In the genomic region with DNA sequence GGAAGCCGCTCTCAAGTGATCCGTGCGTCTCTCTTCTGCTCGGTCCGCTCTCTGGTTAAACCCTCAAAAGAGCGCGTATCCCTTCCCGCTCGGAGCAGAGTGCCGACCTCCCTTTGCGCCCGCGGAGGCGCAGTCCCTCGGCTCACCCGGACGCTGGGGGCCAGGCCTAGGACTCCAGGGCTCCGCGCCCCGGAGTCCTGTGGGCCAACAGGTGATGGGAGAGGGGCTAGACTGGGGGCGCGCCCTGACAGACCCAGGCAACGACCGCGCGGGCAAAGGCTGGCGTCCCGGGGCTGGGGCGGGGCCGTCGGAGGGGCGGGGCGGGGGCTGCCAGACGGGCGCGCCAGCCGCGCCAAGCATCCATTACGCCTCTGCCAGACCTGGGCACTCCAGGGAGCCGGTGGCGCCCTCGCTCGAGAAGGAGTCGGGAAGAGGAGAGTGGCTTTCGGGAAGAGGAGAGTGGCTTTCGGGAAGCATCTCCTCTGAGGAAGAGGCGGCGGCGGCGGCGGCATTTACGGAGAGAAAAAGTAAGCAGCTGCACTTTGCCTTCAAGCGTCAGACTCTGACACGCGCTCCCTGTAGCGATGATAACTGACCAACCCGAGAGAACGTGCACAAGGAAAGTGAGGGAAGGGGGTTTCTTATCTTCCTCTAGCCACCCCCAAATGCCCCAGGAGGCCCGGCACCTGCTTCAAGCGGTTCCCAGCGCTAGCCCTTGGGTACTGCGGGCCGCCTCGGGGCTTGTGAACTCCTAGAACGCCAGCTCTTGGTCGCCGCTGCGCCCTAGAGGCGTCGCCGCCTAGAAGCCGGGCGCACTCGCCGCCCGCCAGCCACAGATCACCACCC, we compare ENCODE assay signal across 9 cellular contexts. TPM values are rescaled to one million over a fixed set of nuclear protein-coding genes. Genes with fewer than 3 reads are reported as not detected.
DNase-seq lines count a peak whose midpoint lies in the region; ATAC-seq and TF ChIP-seq lines count a peak whose summit lies in the region.
"Had no signal": no experiment of that assay in that cellular context is flagged by ENCODE, and none has a peak within 500 bp of the region (broad histone marks: within the 10 kb centered on the region; RNA-seq: fewer than 3 reads in every experiment).

No MANE protein-coding gene starts in this region.

- H3K9me3 ChIP-seq in BE2C (no peaks in the 10 kb centered on the region), HUES6 (ENCODE audit: control insufficient read depth, insufficient read depth, low read depth, low read length) (no peaks in the 10 kb centered on the region), T-helper 17 cell (ENCODE audit: control insufficient read depth, low read length, poor library complexity, severe bottlenecking) (no peaks in the 10 kb centered on the region), trophoblast cell (ENCODE audit: insufficient read depth, low read depth, low read length) (no peaks in the 10 kb centered on the region)

- no peak overlapping the region for H3K4ac ChIP-seq in trophoblast cell (ENCODE audit: low read depth, low read length)

- H3K4me3 ChIP-seq in BE2C (ENCODE audit: low read depth, low read length) (peak overlapping the region; percentile 33), HUES6 (ENCODE audit: low read depth, low read length) (peak overlapping the region; percentile 94), trophoblast cell (ENCODE audit: low read depth, low read length) (peak overlapping the region; percentile 59)

- intact Hi-C loops in Right ventricle myocardium superior (cut with DNase I), result no loop called here

- peak overlapping the region; percentile 95 for H3K4me2 ChIP-seq in trophoblast cell (ENCODE audit: low read length)

- H3K36me3 ChIP-seq in BE2C (no peaks in the 10 kb centered on the region), HUES6 (ENCODE audit: control insufficient read depth, insufficient read depth, low read length) (no peaks in the 10 kb centered on the region), trophoblast cell (ENCODE audit: control insufficient read depth in 1 of 2, insufficient read depth in 2 of 2, low read length in 2 of 2) (no peaks in the 10 kb centered on the region)

- H2AFZ ChIP-seq in trophoblast cell (ENCODE audit: insufficient read depth, low read length, poor library complexity), result no peak overlapping the region

- H2BK5ac ChIP-seq in trophoblast cell (ENCODE audit: low read depth, low read length, poor library complexity), result no peak overlapping the region

- H3K27ac Mint-ChIP-seq in T-helper 17 cell, result no peak overlapping the region
- H3K27ac Mint-ChIP-seq: activated naive CD4-positive, alpha-beta T cell treated with anti-CD3 and anti-CD28 coated beads, Interleukin-2, amount 50 U/mL, for 72 hours had no signal

- H3K14ac ChIP-seq in trophoblast cell (ENCODE audit: low read length), result no peak overlapping the region

- DNase-seq in BE2C (peak; percentile 35), T-helper 17 cell (no peak), Right ventricle myocardium superior (peak; percentile 42), trophoblast cell (no peak), erythroblast (lab: John Stamatoyannopoulos, UW) (no peak)
- DNase-seq in NK-92 treated with Interleukin-12 subunit alpha and Interleukin-12 subunit beta, amount 100 ng/mL, for 24 hours (lab: John Stamatoyannopoulos, UW), result no peak
- DNase-seq in effector CD4-positive, alpha-beta T cell, result no peak

- no peak for ATAC-seq in T-helper 17 cell
- ATAC-seq in Right ventricle myocardium superior (ENCODE audit: poor library complexity), result peak; percentile 35

- H3K18ac ChIP-seq in trophoblast cell (ENCODE audit: low read length), result no peak overlapping the region

- no CpG with 5 or more reads among the region's 76 CpGs for WGBS in trophoblast cell (ENCODE audit: extremely low coverage, insufficient coverage, insufficient read length)

- H4K8ac ChIP-seq in trophoblast cell (ENCODE audit: low read depth, low read length), result no peak overlapping the region

- H3K27me3 ChIP-seq in BE2C (peaks cover 57% of the 10 kb centered on the region), HUES6 (ENCODE audit: control insufficient read depth, insufficient read depth, low read length) (peaks cover 26% of the 10 kb centered on the region), trophoblast cell (ENCODE audit: insufficient read depth, low read length) (peaks cover 22% of the 10 kb centered on the region)

- no peaks in the 10 kb centered on the region for H3K4me1 ChIP-seq in BE2C
- peaks cover 4% of the 10 kb centered on the region; the same call in 1 of the 2 replicates for H3K4me1 ChIP-seq in HUES6 (ENCODE audit: control insufficient read depth, insufficient read depth, low read length)
- peaks cover 4 to 8% of the 10 kb centered on the region in 2 experiments for H3K4me1 ChIP-seq in trophoblast cell (ENCODE audit: control insufficient read depth in 1 of 2, insufficient read depth in 2 of 2, low read length in 2 of 2)

- no peak overlapping the region for H2BK12ac ChIP-seq in trophoblast cell (ENCODE audit: low read length)

- H3K27me3 Mint-ChIP-seq in T-helper 17 cell, result peaks cover 44% of the 10 kb centered on the region

- H4K91ac ChIP-seq in trophoblast cell (ENCODE audit: low read depth, low read length), result no peak overlapping the region

- H3K36me3 Mint-ChIP-seq in T-helper 17 cell (ENCODE audit: low read depth), result peaks cover 3% of the 10 kb centered on the region
- H3K36me3 Mint-ChIP-seq: activated naive CD4-positive, alpha-beta T cell treated with anti-CD3 and anti-CD28 coated beads, Interleukin-2, amount 50 U/mL, for 72 hours had no signal

- no peaks in the 10 kb centered on the region for H3K79me1 ChIP-seq in trophoblast cell (ENCODE audit: low read length)

- peak overlapping the region; percentile 55 for H3K4me3 Mint-ChIP-seq in T-helper 17 cell

- H3K27ac ChIP-seq in HUES6 (ENCODE audit: low read depth, low read length), result no peak overlapping the region
- no peak overlapping the region for H3K27ac ChIP-seq in trophoblast cell (ENCODE audit: low read depth, low read length)

- H2AK5ac ChIP-seq in trophoblast cell (ENCODE audit: low read length), result no peak overlapping the region

- H3K9ac ChIP-seq in HUES6 (ENCODE audit: low read length) (peak overlapping the region; percentile 77), trophoblast cell (ENCODE audit: low read length) (no peak overlapping the region)

- H3K23ac ChIP-seq in trophoblast cell (ENCODE audit: low read length), result no peak overlapping the region

- H3K79me2 ChIP-seq in trophoblast cell (ENCODE audit: control insufficient read depth, insufficient read depth, low read length, poor library complexity), result no peaks in the 10 kb centered on the region

- H3K4me1 Mint-ChIP-seq in T-helper 17 cell, result peaks cover 2% of the 10 kb centered on the region

- no peak overlapping the region for H2BK120ac ChIP-seq in trophoblast cell (ENCODE audit: insufficient read depth, low read length, poor library complexity)

- no peak for TF ChIP-seq CTCF in BE2C (IDR thresholded peaks at IDR 0.05; ENCODE audit: low read depth, low read length)

- no peak for TF ChIP-seq POLR2A in erythroblast (IDR thresholded peaks at IDR 0.05; ENCODE audit: low read length)

- no peak overlapping the region for H4K12ac ChIP-seq in trophoblast cell (ENCODE audit: low read depth, low read length)

RNA-seq across cellular contexts. Expression of gene EPHA7, which starts 2.6 kb away (rescaled TPM):
- polyA plus RNA-seq in BE2C (2012; ENCODE audit: insufficient read depth, insufficient read length, low read depth), result 0.09 TPM
- not detected for total RNA-seq in T-helper 17 cell
- 2.4 TPM for total RNA-seq in Right ventricle myocardium superior
- polyA plus RNA-seq in trophoblast cell (2013), result 0.74 and 0.75 TPM in 2 replicates
- total RNA-seq: activated naive CD4-positive, alpha-beta T cell treated with anti-CD3 and anti-CD28 coated beads, Interleukin-2, amount 50 U/mL, for 72 hours had no signal

Comparison
In these comparisons a context has a peak if more than half of its experiments do, and no peak if none do; other contexts are left out.
1. DNase-seq: peak in BE2C (single experiment) and Right ventricle myocardium superior (single experiment); none in T-helper 17 cell (0 of 3), trophoblast cell (0 of 2), NK-92 treated with Interleukin-12 subunit alpha and Interleukin-12 subunit beta, amount 100 ng/mL, for 24 hours (single experiment), effector CD4-positive, alpha-beta T cell (single experiment) and erythroblast (0 of 2).
2. H3K4me3 ChIP-seq: peak in every context shown above with its lines; median percentile 94 in HUES6; 59 in trophoblast cell; 33 in BE2C.